In genomic region chr6:28357036-28357435, GRCh38 we compare ENCODE assay signal across 16 cellular contexts. TPM values are rescaled to one million over a fixed set of nuclear protein-coding genes. Genes with fewer than 3 reads are reported as not detected.
DNase-seq lines count a peak whose midpoint lies in the region; ATAC-seq and TF ChIP-seq lines count a peak whose summit lies in the region.
"Had no signal": no experiment of that assay in that cellular context is flagged by ENCODE, and none has a peak within 500 bp of the region (broad histone marks: within the 10 kb centered on the region; RNA-seq: fewer than 3 reads in every experiment).

No MANE protein-coding gene starts in this region.

- no peaks in the 10 kb centered on the region for H3K9me2 ChIP-seq in hepatocyte (replicated peaks; ENCODE audit: insufficient read depth)

- no peak overlapping the region for H3K4me2 ChIP-seq in mammary epithelial cell (ENCODE audit: insufficient read depth, low read depth, low read length)
- no peak overlapping the region for H3K4me2 ChIP-seq in hepatocyte

- TF ChIP-seq CTCF in mammary epithelial cell (conservative IDR thresholded peaks at IDR 0.05 in 1 of 2, IDR thresholded peaks at IDR 0.05 in 1 of 2; ENCODE audit: extremely low read depth in 1 of 2, insufficient read depth in 1 of 2, low read depth in 1 of 2, low read length in 2 of 2): no peak
- TF ChIP-seq CTCF in hepatocyte (IDR thresholded peaks at IDR 0.05; ENCODE audit: poor library complexity): no peak

- no peaks in the 10 kb centered on the region for H3K36me3 ChIP-seq in mammary epithelial cell (ENCODE audit: insufficient read depth, low read length)
- no peaks in the 10 kb centered on the region for H3K36me3 ChIP-seq in hepatocyte (replicated peaks; ENCODE audit: insufficient read depth, low read depth)
- H3K36me3 ChIP-seq: SJCRH30 had no signal

- H3K79me2 ChIP-seq in mammary epithelial cell (ENCODE audit: insufficient read depth, low read length): peaks cover 11% of the 10 kb centered on the region
- H3K79me2 ChIP-seq in hepatocyte: peaks cover 18% of the 10 kb centered on the region

- in situ Hi-C loops in mammary epithelial cell (cut with MboI; ENCODE audit: low sequenced_read_pairs in 2 of 2): loop anchor here (5.0 to 10.0 kb wide), 2 partner anchors 220 to 222 kb away; no protein-coding TSS in a partner anchor

- H2AFZ ChIP-seq in mammary epithelial cell (ENCODE audit: low read depth, low read length): peak overlapping the region; percentile 92
- no peak overlapping the region for H2AFZ ChIP-seq in hepatocyte

- H3K4me1 Mint-ChIP-seq in activated CD4-positive, alpha-beta T cell treated with anti-CD3 and anti-CD28 coated beads for 36 hours: peaks cover 8% of the 10 kb centered on the region
- peaks cover 23% of the 10 kb centered on the region for H3K4me1 Mint-ChIP-seq in activated CD4-positive, alpha-beta T cell treated with anti-CD3 and anti-CD28 coated beads, Interleukin-2, amount 10 ng/mL, durations not matched to agents 7 days and 5 days
- H3K4me1 Mint-ChIP-seq in activated naive CD4-positive, alpha-beta T cell treated with anti-CD3 and anti-CD28 coated beads for 36 hours (ENCODE audit: low read depth): peaks cover 14% of the 10 kb centered on the region

- H3K9me3 Mint-ChIP-seq in activated CD4-positive, alpha-beta T cell treated with anti-CD3 and anti-CD28 coated beads for 36 hours (ENCODE audit: low read depth): no peaks in the 10 kb centered on the region
- H3K9me3 Mint-ChIP-seq in activated CD4-positive, alpha-beta T cell treated with anti-CD3 and anti-CD28 coated beads, Interleukin-2, amount 10 ng/mL, durations not matched to agents 7 days and 5 days: peaks cover 3% of the 10 kb centered on the region
- no peaks in the 10 kb centered on the region for H3K9me3 Mint-ChIP-seq in activated naive CD4-positive, alpha-beta T cell treated with anti-CD3 and anti-CD28 coated beads for 36 hours
- H3K9me3 Mint-ChIP-seq: activated CD4-positive, alpha-beta memory T cell treated with anti-CD3 and anti-CD28 coated beads, Interleukin-2, amount 10 ng/mL, durations not matched to agents 7 days and 5 days; naive thymus-derived CD8-positive, alpha-beta T cell had no signal

- no peak overlapping the region for H3K27ac Mint-ChIP-seq in activated CD4-positive, alpha-beta T cell treated with anti-CD3 and anti-CD28 coated beads for 36 hours
- H3K27ac Mint-ChIP-seq in activated CD4-positive, alpha-beta T cell treated with anti-CD3 and anti-CD28 coated beads, Interleukin-2, amount 10 ng/mL, durations not matched to agents 7 days and 5 days: no peak overlapping the region
- no peak overlapping the region for H3K27ac Mint-ChIP-seq in activated naive CD4-positive, alpha-beta T cell treated with anti-CD3 and anti-CD28 coated beads for 36 hours
- H3K27ac Mint-ChIP-seq: activated CD4-positive, alpha-beta memory T cell treated with anti-CD3 and anti-CD28 coated beads, Interleukin-2, amount 10 ng/mL, durations not matched to agents 7 days and 5 days had no signal

- no peak overlapping the region for H3K9ac ChIP-seq in mammary epithelial cell (ENCODE audit: insufficient read depth, low read length)

- H3K36me3 Mint-ChIP-seq in activated CD4-positive, alpha-beta T cell treated with anti-CD3 and anti-CD28 coated beads for 36 hours (ENCODE audit: low read depth): no peaks in the 10 kb centered on the region
- peaks cover 13% of the 10 kb centered on the region for H3K36me3 Mint-ChIP-seq in activated CD4-positive, alpha-beta T cell treated with anti-CD3 and anti-CD28 coated beads, Interleukin-2, amount 10 ng/mL, durations not matched to agents 7 days and 5 days (ENCODE audit: low read depth)
- peaks cover 2% of the 10 kb centered on the region for H3K36me3 Mint-ChIP-seq in activated naive CD4-positive, alpha-beta T cell treated with anti-CD3 and anti-CD28 coated beads for 36 hours (ENCODE audit: low read depth)

- intact Hi-C loops in activated CD4-positive, alpha-beta T cell treated with anti-CD3 and anti-CD28 coated beads for 36 hours (cut with DNase I, micrococcal nuclease): loop anchor here (2.0 to 5.0 kb wide), 3 partner anchors 145 to 454 kb away; partner anchors contain the start of gene ZNF165 (in 1 of the 2)
- intact Hi-C loops in mammary epithelial cell (cut with micrococcal nuclease): loop anchor here (5.0 to 10.0 kb wide), 3 partner anchors 75 to 1172 kb away; partner anchors contain the start of gene PGBD1
- intact Hi-C loops in activated naive CD4-positive, alpha-beta T cell treated with anti-CD3 and anti-CD28 coated beads for 36 hours (cut with micrococcal nuclease): loop anchor here (2.0 kb wide), 1 partner anchor 534 kb away; no protein-coding TSS in a partner anchor

- H3K4me3 ChIP-seq in mammary epithelial cell (replicated peaks in 1 of 3; ENCODE audit: insufficient read depth in 1 of 3, low read depth in 2 of 3, low read length in 3 of 3) (no peak overlapping the region), hepatocyte (no peak overlapping the region)
- H3K4me3 ChIP-seq: cardiac muscle cell had no signal

- H3K9me3 ChIP-seq in mammary epithelial cell (replicated peaks; ENCODE audit: insufficient read depth, low read length) (no peaks in the 10 kb centered on the region), hepatocyte (ENCODE audit: low read depth) (no peaks in the 10 kb centered on the region)
- H3K9me3 ChIP-seq: SJCRH30, upper lobe of left lung had no signal

- CTCF ChIA-PET in activated CD4-positive, alpha-beta T cell treated with anti-CD3 and anti-CD28 coated beads for 36 hours (lab: Charles Lee): interaction anchor here (0.5 to 1.8 kb wide), 4 partner anchors 9 to 113 kb away, joined by 3 to 7 read pairs (median 4); no protein-coding TSS in a partner anchor
- CTCF ChIA-PET in activated CD4-positive, alpha-beta T cell treated with anti-CD3 and anti-CD28 coated beads, Interleukin-2, amount 10 ng/mL, durations not matched to agents 7 days and 5 days (lab: Charles Lee): interaction anchor here (1.2 to 4.0 kb wide), 6 partner anchors 8 to 229 kb away, joined by 4 to 20 read pairs (median 6); partner anchors contain the start of genes ZKSCAN8 and ZSCAN31
- CTCF ChIA-PET in mammary epithelial cell (lab: Charles Lee; ENCODE audit: low non-redundant PET): no interaction called here
- CTCF ChIA-PET in activated naive CD4-positive, alpha-beta T cell treated with anti-CD3 and anti-CD28 coated beads for 36 hours (lab: Charles Lee): interaction anchor here (1.1 to 2.9 kb wide), 6 partner anchors 15 to 224 kb away, joined by 3 to 27 read pairs (median 8); partner anchors contain the start of genes ZKSCAN8 and ZSCAN31

- H3K27me3 ChIP-seq in mammary epithelial cell (ENCODE audit: insufficient read depth, low read length) (no peaks in the 10 kb centered on the region), hepatocyte (no peaks in the 10 kb centered on the region)
- H3K27me3 ChIP-seq: cardiac muscle cell, SJCRH30, upper lobe of left lung had no signal

- no peak for ATAC-seq in activated CD4-positive, alpha-beta T cell treated with anti-CD3 and anti-CD28 coated beads for 36 hours
- ATAC-seq in GM18858 (IDR thresholded peaks at IDR 0.05; ENCODE audit: unreplicated experiment): no peak
- ATAC-seq: left lobe of liver; naive thymus-derived CD8-positive, alpha-beta T cell had no signal

- H3K4me3 Mint-ChIP-seq in activated CD4-positive, alpha-beta T cell treated with anti-CD3 and anti-CD28 coated beads for 36 hours: no peak overlapping the region
- H3K4me3 Mint-ChIP-seq in activated CD4-positive, alpha-beta T cell treated with anti-CD3 and anti-CD28 coated beads, Interleukin-2, amount 10 ng/mL, durations not matched to agents 7 days and 5 days: no peak overlapping the region
- H3K4me3 Mint-ChIP-seq in activated naive CD4-positive, alpha-beta T cell treated with anti-CD3 and anti-CD28 coated beads for 36 hours: no peak overlapping the region
- H3K4me3 Mint-ChIP-seq: activated CD4-positive, alpha-beta memory T cell treated with anti-CD3 and anti-CD28 coated beads, Interleukin-2, amount 10 ng/mL, durations not matched to agents 7 days and 5 days had no signal

- H3K27ac ChIP-seq in mammary epithelial cell (ENCODE audit: insufficient read depth, low read depth, low read length) (no peak overlapping the region), hepatocyte (peak overlapping the region; percentile 72), temporal lobe (ENCODE audit: low read depth, low read length) (peak overlapping the region; percentile 88)
- H3K27ac ChIP-seq: cardiac muscle cell had no signal

- H3K27me3 Mint-ChIP-seq in activated CD4-positive, alpha-beta T cell treated with anti-CD3 and anti-CD28 coated beads for 36 hours: no peaks in the 10 kb centered on the region
- H3K27me3 Mint-ChIP-seq in activated CD4-positive, alpha-beta T cell treated with anti-CD3 and anti-CD28 coated beads, Interleukin-2, amount 10 ng/mL, durations not matched to agents 7 days and 5 days: no peaks in the 10 kb centered on the region
- no peaks in the 10 kb centered on the region for H3K27me3 Mint-ChIP-seq in activated naive CD4-positive, alpha-beta T cell treated with anti-CD3 and anti-CD28 coated beads for 36 hours (ENCODE audit: low read depth)
- H3K27me3 Mint-ChIP-seq: activated CD4-positive, alpha-beta memory T cell treated with anti-CD3 and anti-CD28 coated beads, Interleukin-2, amount 10 ng/mL, durations not matched to agents 7 days and 5 days; naive thymus-derived CD8-positive, alpha-beta T cell had no signal

- WGBS in mammary epithelial cell (ENCODE audit: low coverage, missing lambda C conversion rate): 92% methylated on average over 2 of the region's 6 CpGs
- 66% methylated on average over 6 of the region's 6 CpGs for WGBS in hepatocyte (ENCODE audit: low lambda C conversion rate, missing lambda C conversion rate)

- no TSS peak for BruUV-seq in mammary epithelial cell (replicated peaks; lab: Mats Ljungman, UMichigan)

- dilution Hi-C loops in mammary epithelial cell (cut with HindIII; ENCODE audit: low sequenced_read_pairs): no loop called here

- DNase-seq in activated CD4-positive, alpha-beta T cell treated with anti-CD3 and anti-CD28 coated beads for 36 hours: peak; percentile 8
- DNase-seq in activated CD4-positive, alpha-beta T cell treated with anti-CD3 and anti-CD28 coated beads, Interleukin-2, amount 10 ng/mL, durations not matched to agents 7 days and 5 days: no peak
- no peak for DNase-seq in mammary epithelial cell
- peak; percentile 28 for DNase-seq in hepatocyte (ENCODE audit: low spot score)
- DNase-seq in activated naive CD4-positive, alpha-beta T cell treated with anti-CD3 and anti-CD28 coated beads for 36 hours: no peak
- no peak for DNase-seq in NCI-H510A (lab: John Stamatoyannopoulos, UW)
- DNase-seq: activated CD4-positive, alpha-beta memory T cell treated with anti-CD3 and anti-CD28 coated beads, Interleukin-2, amount 10 ng/mL, durations not matched to agents 7 days and 5 days; naive thymus-derived CD8-positive, alpha-beta T cell; retina; SJCRH30; stimulated activated CD4-positive, alpha-beta T cell treated with anti-CD3 and anti-CD28 coated beads, Interleukin-2, amount 100 ng/mL, for 24 hours had no signal

- POLR2A ChIA-PET in activated CD4-positive, alpha-beta T cell treated with anti-CD3 and anti-CD28 coated beads for 36 hours (lab: Charles Lee): no interaction called here
- POLR2A ChIA-PET in activated CD4-positive, alpha-beta T cell treated with anti-CD3 and anti-CD28 coated beads, Interleukin-2, amount 10 ng/mL, durations not matched to agents 7 days and 5 days (lab: Charles Lee): no interaction called here

- H3K4me1 ChIP-seq in mammary epithelial cell (ENCODE audit: insufficient read depth, low read length): peaks cover 14% of the 10 kb centered on the region
- H3K4me1 ChIP-seq in hepatocyte (ENCODE audit: insufficient read depth): peaks cover 14% of the 10 kb centered on the region
- H3K4me1 ChIP-seq: SJCRH30 had no signal

- no peaks in the 10 kb centered on the region for H4K20me1 ChIP-seq in mammary epithelial cell (ENCODE audit: insufficient read depth, low read length)
- H4K20me1 ChIP-seq in hepatocyte (ENCODE audit: insufficient read depth, poor library complexity, severe bottlenecking): no peaks in the 10 kb centered on the region

RNA-seq across cellular contexts. Expression of gene ZKSCAN3, which starts 7.3 kb away (rescaled TPM):
- total RNA-seq in activated CD4-positive, alpha-beta T cell treated with anti-CD3 and anti-CD28 coated beads for 36 hours: 1 to 10 TPM; 2.2 to 3.1 TPM
- total RNA-seq in activated CD4-positive, alpha-beta T cell treated with anti-CD3 and anti-CD28 coated beads, Interleukin-2, amount 10 ng/mL, durations not matched to agents 7 days and 5 days: 1 to 10 TPM; 6.2 to 7.0 TPM
- total RNA-seq in mammary epithelial cell (1 to 10 TPM; 4.0 to 4.1 TPM), hepatocyte (6.8 and 7.1 TPM in 2 replicates), temporal lobe (11.6 TPM)
- polyA plus RNA-seq in mammary epithelial cell (2.4 TPM), hepatocyte (1.9 and 3.1 TPM in 2 replicates)
- polyA minus RNA-seq in mammary epithelial cell: 7.1 TPM
- 1 to 10 TPM; 1.3 TPM for total RNA-seq in activated naive CD4-positive, alpha-beta T cell treated with anti-CD3 and anti-CD28 coated beads for 36 hours

RNA-seq across cellular contexts. Expression of gene ZSCAN31, which starts 21.1 kb away (rescaled TPM):
- 1 to 10 TPM; 1.3 to 1.8 TPM for total RNA-seq in activated CD4-positive, alpha-beta T cell treated with anti-CD3 and anti-CD28 coated beads for 36 hours
- total RNA-seq in activated CD4-positive, alpha-beta T cell treated with anti-CD3 and anti-CD28 coated beads, Interleukin-2, amount 10 ng/mL, durations not matched to agents 7 days and 5 days: under 1 TPM; 0.37 to 0.56 TPM
- total RNA-seq in mammary epithelial cell (1 to 10 TPM; 3.8 to 5.8 TPM), hepatocyte (2.6 and 4.6 TPM in 2 replicates), temporal lobe (9.6 TPM)
- polyA plus RNA-seq in mammary epithelial cell (1.4 TPM), hepatocyte (1.8 and 3.4 TPM in 2 replicates)
- not detected for polyA minus RNA-seq in mammary epithelial cell
- under 1 TPM; 0.62 to 0.89 TPM for total RNA-seq in activated naive CD4-positive, alpha-beta T cell treated with anti-CD3 and anti-CD28 coated beads for 36 hours

RNA-seq across cellular contexts. Expression of gene ZSCAN12, which starts 42.5 kb away (rescaled TPM):
- 1 to 10 TPM; 6.9 to 7.6 TPM for total RNA-seq in activated CD4-positive, alpha-beta T cell treated with anti-CD3 and anti-CD28 coated beads for 36 hours
- total RNA-seq in activated CD4-positive, alpha-beta T cell treated with anti-CD3 and anti-CD28 coated beads, Interleukin-2, amount 10 ng/mL, durations not matched to agents 7 days and 5 days: 1 to 10 TPM; 7.5 to 8.3 TPM
- total RNA-seq in mammary epithelial cell (1 to 10 TPM; 5.3 to 8.5 TPM), hepatocyte (5.6 and 6.1 TPM in 2 replicates), temporal lobe (15.2 TPM)
- polyA plus RNA-seq in mammary epithelial cell (1.9 TPM), hepatocyte (2.1 and 3.2 TPM in 2 replicates)
- polyA minus RNA-seq in mammary epithelial cell: 2.0 TPM
- total RNA-seq in activated naive CD4-positive, alpha-beta T cell treated with anti-CD3 and anti-CD28 coated beads for 36 hours: 1 to 10 TPM; 4.4 to 4.7 TPM

Comparison
In these comparisons a context has a peak if more than half of its experiments do, and no peak if none do; other contexts are left out.
1. DNase-seq: peak in activated CD4-positive, alpha-beta T cell treated with anti-CD3 and anti-CD28 coated beads for 36 hours (single experiment) and hepatocyte (single experiment); none in activated CD4-positive, alpha-beta T cell treated with anti-CD3 and anti-CD28 coated beads, Interleukin-2, amount 10 ng/mL, durations not matched to agents 7 days and 5 days (single experiment), mammary epithelial cell (single experiment), activated naive CD4-positive, alpha-beta T cell treated with anti-CD3 and anti-CD28 coated beads for 36 hours (single experiment) and NCI-H510A (single experiment).